1 cellular context compared by ENCODE assay signal in genomic region chr17:41665566-41666335, GRCh38.
A peak's percentile ranks its signal among the peaks of the same experiment; 100 is the strongest.
TF ChIP-seq lines count a peak whose summit lies in the region.

No MANE protein-coding gene starts in this region.

TF ChIP-seq in H1, 55 proteins besides CTCF, POLR2A, EP300 and RAD21:
- TF ChIP-seq RBBP5 (IDR thresholded peaks at IDR 0.05; ENCODE audit: borderline replicate concordance, low read depth, low read length): peak; percentile 88
- TF ChIP-seq TAF7 (optimal IDR thresholded peaks at IDR 0.05; ENCODE audit: borderline replicate concordance, low read depth, low read length): peak; percentile 40
- TF ChIP-seq KDM4A (IDR thresholded peaks at IDR 0.05; ENCODE audit: low read depth, low read length, severe bottlenecking): peak; percentile 6
- TF ChIP-seq RFX5 (IDR thresholded peaks at IDR 0.05; ENCODE audit: borderline replicate concordance, low read depth, low read length): no peak
- TF ChIP-seq USF2 (IDR thresholded peaks at IDR 0.05; ENCODE audit: low read length): no peak
- TF ChIP-seq CBX8 (IDR thresholded peaks at IDR 0.05; ENCODE audit: borderline replicate concordance, low read depth, low read length): no peak
- peak in 1 of 2 experiments; percentile 44; a peak in 2 of 4 replicates for TF ChIP-seq HDAC2 (IDR thresholded peaks at IDR 0.05; ENCODE audit: borderline replicate concordance in 1 of 2, low read depth in 2 of 2, low read length in 2 of 2)
- 0 out of 2 replicates have a peak, but pooled peaks have one; percentile 17 for TF ChIP-seq YY1 (IDR thresholded peaks at IDR 0.05; ENCODE audit: low read depth, low read length)
- TF ChIP-seq SIN3A (conservative IDR thresholded peaks at IDR 0.05 in 1 of 2, IDR thresholded peaks at IDR 0.05 in 1 of 2; ENCODE audit: low read depth in 1 of 2, low read length in 2 of 2): peak; percentile 25 to 63; a peak in 1 of 4 replicates
- TF ChIP-seq, protein P1, sequence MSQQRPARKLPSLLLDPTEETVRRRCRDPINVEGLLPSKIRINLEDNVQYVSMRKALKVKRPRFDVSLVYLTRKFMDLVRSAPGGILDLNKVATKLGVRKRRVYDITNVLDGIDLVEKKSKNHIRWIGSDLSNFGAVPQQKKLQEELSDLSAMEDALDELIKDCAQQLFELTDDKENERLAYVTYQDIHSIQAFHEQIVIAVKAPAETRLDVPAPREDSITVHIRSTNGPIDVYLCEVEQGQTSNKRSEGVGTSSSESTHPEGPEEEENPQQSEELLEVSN (IDR thresholded peaks at IDR 0.05): peak; percentile 22; the same call in 1 of the 2 replicates
- peak; percentile 57; the same call in 1 of the 2 replicates for TF ChIP-seq MAX (IDR thresholded peaks at IDR 0.05)
- TF ChIP-seq BACH1 (IDR thresholded peaks at IDR 0.05; ENCODE audit: low read length): peak; percentile 50; the same call in 1 of the 2 replicates
- peak; percentile 24; the same call in 1 of the 2 replicates for TF ChIP-seq TAF1 (IDR thresholded peaks at IDR 0.05; ENCODE audit: low read depth, low read length)
- TF ChIP-seq SIX5 (IDR thresholded peaks at IDR 0.05; ENCODE audit: low read depth, low read length): no peak
- TF ChIP-seq CEBPB (IDR thresholded peaks at IDR 0.05; ENCODE audit: low read depth, low read length): no peak
- no peak for TF ChIP-seq SUZ12 (IDR thresholded peaks at IDR 0.05; ENCODE audit: low read length)
- TF ChIP-seq ATF3 (IDR thresholded peaks at IDR 0.05; ENCODE audit: insufficient read depth, low read depth, low read length): peak; percentile 12; the same call in 1 of the 2 replicates
- TF ChIP-seq SP1 (IDR thresholded peaks at IDR 0.05; ENCODE audit: low read depth, low read length): 0 out of 2 replicates have a peak, but pooled peaks have one; percentile 49
- peak; percentile 61; the same call in 1 of the 2 replicates for TF ChIP-seq CREB1 (IDR thresholded peaks at IDR 0.05)
- peak; percentile 81 for TF ChIP-seq ASH2L (IDR thresholded peaks at IDR 0.05; ENCODE audit: low read length)
- TF ChIP-seq TBP (IDR thresholded peaks at IDR 0.05; ENCODE audit: low read depth, low read length): no peak
- peak; percentile 54; the same call in 1 of the 2 replicates for TF ChIP-seq KDM1A (IDR thresholded peaks at IDR 0.05; ENCODE audit: borderline replicate concordance, low read length)
- TF ChIP-seq TCF12 (IDR thresholded peaks at IDR 0.05; ENCODE audit: low read depth, low read length): 0 out of 2 replicates have a peak, but pooled peaks have one; percentile 56
- peak; percentile 80 for TF ChIP-seq NRF1 (IDR thresholded peaks at IDR 0.05; ENCODE audit: low read depth, low read length)
- TF ChIP-seq JUN (IDR thresholded peaks at IDR 0.05; ENCODE audit: low read depth, low read length): no peak
- peak; percentile 56; the same call in 1 of the 2 replicates for TF ChIP-seq GABPA (IDR thresholded peaks at IDR 0.05; ENCODE audit: borderline replicate concordance, insufficient read depth, low read length)
